ENCODE assay signal across 25 cellular contexts in genomic region chr9:136270173-136270710, GRCh38. TPM values are rescaled to one million over a fixed set of nuclear protein-coding genes. Genes with fewer than 3 reads are reported as not detected.
"Had no signal": no experiment of that assay in that cellular context is flagged by ENCODE, and none has a peak within 500 bp of the region (broad histone marks: within the 10 kb centered on the region; RNA-seq: fewer than 3 reads in every experiment).

No MANE protein-coding gene starts in this region.

- H3K4me3 ChIP-seq: lower lobe of right lung, spleen, thoracic aorta, vagina had no signal

- DNase-seq: activated CD4-positive, alpha-beta memory T cell treated with anti-CD3 and anti-CD28 coated beads, Interleukin-2, amount 10 ng/mL, durations not matched to agents 7 days and 5 days; activated CD4-positive, alpha-beta T cell treated with anti-CD3 and anti-CD28 coated beads for 48 hours; activated effector memory CD4-positive, alpha-beta T cell treated with anti-CD3 and anti-CD28 coated beads, Interleukin-2, amount 50 U/mL, for 16 hours; activated naive CD4-positive, alpha-beta T cell treated with anti-CD3 and anti-CD28 coated beads, Interleukin-2, amount 50 U/mL, for 16 hours; activated naive CD8-positive, alpha-beta T cell treated with anti-CD3 and anti-CD28 coated beads, Interleukin-2, amount 50 U/mL, for 24 hours; effector CD4-positive, alpha-beta T cell; erythroblast; foreskin fibroblast; kidney; lower lobe of right lung; naive B cell; occipital lobe; posterior cingulate gyrus; spleen; stimulated activated CD4-positive, alpha-beta T cell treated with anti-CD3 and anti-CD28 coated beads, Interleukin-4, amount 100 ng/mL, for 1 hour; stimulated activated naive CD4-positive, alpha-beta T cell; T-helper 9 cell had no signal

- H3K27me3 ChIP-seq: vagina had no signal

- H3K36me3 ChIP-seq: lower lobe of right lung, spleen, thoracic aorta, vagina had no signal

- H3K9me3 ChIP-seq: lower lobe of right lung, spleen, thoracic aorta, vagina had no signal

- H3K27ac ChIP-seq: lower lobe of right lung, spleen, thoracic aorta, vagina had no signal

- ATAC-seq: activated naive CD8-positive, alpha-beta T cell treated with anti-CD3 and anti-CD28 coated beads, Interleukin-2, amount 50 U/mL, for 24 hours; left lobe of liver; lower lobe of right lung had no signal

RNA-seq across cellular contexts. Expression of gene CCDC187, which starts 33.7 kb away (rescaled TPM):
- total RNA-seq: activated CD4-positive, alpha-beta memory T cell treated with anti-CD3 and anti-CD28 coated beads, Interleukin-2, amount 10 ng/mL, durations not matched to agents 7 days and 5 days; fibroblast of lung; glomerular endothelial cell; mesenteric fat pad; renal cortical epithelial cell; thoracic aorta; vagina had no signal
- polyA plus RNA-seq: fibroblast of lung, neural cell had no signal
